In the genomic region with DNA sequence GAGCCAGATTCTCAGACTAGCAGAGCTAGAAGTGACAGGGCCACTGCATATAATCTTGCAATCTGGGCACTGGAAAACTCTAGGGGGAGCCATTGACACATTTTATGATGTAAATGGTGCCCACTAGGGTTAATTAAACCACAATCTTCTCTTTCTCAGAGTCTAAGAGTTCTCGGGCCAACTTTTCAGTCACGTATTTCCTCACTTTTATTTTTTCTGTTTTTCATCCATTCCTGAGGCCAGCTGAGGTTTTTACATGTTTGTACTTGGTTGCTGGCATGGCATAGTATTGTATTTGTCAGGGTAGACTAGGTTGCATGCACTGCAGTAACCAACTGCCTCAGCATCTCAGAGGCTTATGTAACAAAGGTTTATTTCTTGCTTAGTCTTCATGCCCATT, we compare ENCODE assay signal across 8 cellular contexts.
DNase-seq lines count a peak whose midpoint lies in the region; ATAC-seq and TF ChIP-seq lines count a peak whose summit lies in the region.

No MANE protein-coding gene starts in this region.

- H3K9me3 ChIP-seq in mammary epithelial cell (replicated peaks; ENCODE audit: insufficient read depth, low read length) = no peaks in the 10 kb centered on the region

- H3K4me1 ChIP-seq in mammary epithelial cell (ENCODE audit: insufficient read depth, low read length) = no peaks in the 10 kb centered on the region

- H3K9ac ChIP-seq in mammary epithelial cell (ENCODE audit: insufficient read depth, low read length) = no peak overlapping the region

- intact Hi-C loops in mammary epithelial cell (cut with micrococcal nuclease) = loop anchor here (5.0 to 10.0 kb wide), 4 partner anchors 442 to 1034 kb away; no protein-coding TSS in a partner anchor

- H3K4me3 Mint-ChIP-seq in nephron = no peak overlapping the region
- H3K4me3 Mint-ChIP-seq in activated CD4-positive, alpha-beta T cell treated with anti-CD3 and anti-CD28 coated beads, Interleukin-2, amount 10 ng/mL, durations not matched to agents 7 days and 5 days = no peak overlapping the region

- H3K9me3 Mint-ChIP-seq in nephron = peaks cover 10% of the 10 kb centered on the region
- no peaks in the 10 kb centered on the region for H3K9me3 Mint-ChIP-seq in activated CD4-positive, alpha-beta T cell treated with anti-CD3 and anti-CD28 coated beads, Interleukin-2, amount 10 ng/mL, durations not matched to agents 7 days and 5 days

- H3K4me2 ChIP-seq in mammary epithelial cell (ENCODE audit: insufficient read depth, low read depth, low read length) = no peak overlapping the region

- no peak overlapping the region for H3K27ac ChIP-seq in mammary epithelial cell (ENCODE audit: insufficient read depth, low read depth, low read length)

- dilution Hi-C loops in mammary epithelial cell (cut with HindIII; ENCODE audit: low sequenced_read_pairs) = no loop called here

- H2AFZ ChIP-seq in mammary epithelial cell (ENCODE audit: low read depth, low read length) = no peak overlapping the region

- H3K79me2 ChIP-seq in mammary epithelial cell (ENCODE audit: insufficient read depth, low read length) = no peaks in the 10 kb centered on the region

- no peaks in the 10 kb centered on the region for H3K36me3 Mint-ChIP-seq in nephron (ENCODE audit: low read depth)
- no peaks in the 10 kb centered on the region for H3K36me3 Mint-ChIP-seq in activated CD4-positive, alpha-beta T cell treated with anti-CD3 and anti-CD28 coated beads, Interleukin-2, amount 10 ng/mL, durations not matched to agents 7 days and 5 days (ENCODE audit: low read depth)

- no peak overlapping the region for H3K27ac Mint-ChIP-seq in nephron
- no peak overlapping the region for H3K27ac Mint-ChIP-seq in activated CD4-positive, alpha-beta T cell treated with anti-CD3 and anti-CD28 coated beads, Interleukin-2, amount 10 ng/mL, durations not matched to agents 7 days and 5 days

- CTCF ChIA-PET in mammary epithelial cell (lab: Charles Lee; ENCODE audit: low non-redundant PET) = interaction anchor here (0.6 to 0.7 kb wide), 4 partner anchors 13 to 483 kb away, joined by 3 to 5 read pairs (median 3); no protein-coding TSS in a partner anchor
- CTCF ChIA-PET in activated CD4-positive, alpha-beta T cell treated with anti-CD3 and anti-CD28 coated beads, Interleukin-2, amount 10 ng/mL, durations not matched to agents 7 days and 5 days (lab: Charles Lee) = interaction anchor here (1.1 to 1.2 kb wide), 2 partner anchors 14 to 16 kb away, joined by 3 read pairs; no protein-coding TSS in a partner anchor

- H3K36me3 ChIP-seq in H7 (replicated peaks; ENCODE audit: control insufficient read depth, insufficient read depth, low read length) (no peaks in the 10 kb centered on the region), mammary epithelial cell (ENCODE audit: insufficient read depth, low read length) (no peaks in the 10 kb centered on the region)

- in situ Hi-C loops in mammary epithelial cell (cut with MboI; ENCODE audit: low sequenced_read_pairs in 2 of 2) = no loop called here

- H3K4me3 ChIP-seq in AG10803 (ENCODE audit: low read length) (no peak overlapping the region), H7 (ENCODE audit: insufficient read depth, low read depth, low read length) (no peak overlapping the region), mammary epithelial cell (replicated peaks in 1 of 3; ENCODE audit: insufficient read depth in 1 of 3, low read depth in 2 of 3, low read length in 3 of 3) (no peak overlapping the region)

- WGBS in mammary epithelial cell (ENCODE audit: low coverage, missing lambda C conversion rate) = 0% methylated on average over 1 of the region's 2 CpGs

- POLR2A ChIA-PET in activated CD4-positive, alpha-beta T cell treated with anti-CD3 and anti-CD28 coated beads, Interleukin-2, amount 10 ng/mL, durations not matched to agents 7 days and 5 days (lab: Charles Lee) = no interaction called here

- H3K27me3 Mint-ChIP-seq in nephron (ENCODE audit: low read depth) = peaks cover 15% of the 10 kb centered on the region
- H3K27me3 Mint-ChIP-seq in activated CD4-positive, alpha-beta T cell treated with anti-CD3 and anti-CD28 coated beads, Interleukin-2, amount 10 ng/mL, durations not matched to agents 7 days and 5 days = peaks cover 15% of the 10 kb centered on the region

- TF ChIP-seq CTCF in AG10803 (conservative IDR thresholded peaks at IDR 0.05; ENCODE audit: low read length) (peak; percentile 20; the same call in 1 of the 2 replicates), mammary epithelial cell (conservative IDR thresholded peaks at IDR 0.05 in 1 of 2, IDR thresholded peaks at IDR 0.05 in 1 of 2; ENCODE audit: extremely low read depth in 1 of 2, insufficient read depth in 1 of 2, low read depth in 1 of 2, low read length in 2 of 2) (peak; percentile 64 to 71), nephron (IDR thresholded peaks at IDR 0.05; ENCODE audit: unreplicated experiment in 3 of 3) (peak; percentile 35 to 63 (median 47))

- no peaks in the 10 kb centered on the region for H3K4me1 Mint-ChIP-seq in nephron
- H3K4me1 Mint-ChIP-seq in activated CD4-positive, alpha-beta T cell treated with anti-CD3 and anti-CD28 coated beads, Interleukin-2, amount 10 ng/mL, durations not matched to agents 7 days and 5 days = no peaks in the 10 kb centered on the region

- DNase-seq in AG10803 (ENCODE audit: low read depth) (peak; percentile 7), H7 (peak; percentile 33), NCI-H510A treated with DMSO at 0.1 percent for 48 hours (lab: John Stamatoyannopoulos, UW) (peak; percentile 74), mammary epithelial cell (peak; percentile 63)
- no peak for DNase-seq in activated CD4-positive, alpha-beta T cell treated with anti-CD3 and anti-CD28 coated beads, Interleukin-2, amount 10 ng/mL, durations not matched to agents 7 days and 5 days

- no peaks in the 10 kb centered on the region for H4K20me1 ChIP-seq in mammary epithelial cell (ENCODE audit: insufficient read depth, low read length)

- no peak for ATAC-seq in GM21529 (IDR thresholded peaks at IDR 0.05; ENCODE audit: unreplicated experiment)
- no peak for ATAC-seq in HG03097 (IDR thresholded peaks at IDR 0.05; ENCODE audit: low FRiP score, unreplicated experiment)

- H3K27me3 ChIP-seq in H7 (ENCODE audit: control insufficient read depth, insufficient read depth, low read length) (no peaks in the 10 kb centered on the region), mammary epithelial cell (ENCODE audit: insufficient read depth, low read length) (peaks cover 3% of the 10 kb centered on the region)

- BruUV-seq in mammary epithelial cell (replicated peaks; lab: Mats Ljungman, UMichigan) = no TSS peak
